Comparison of ENCODE assay signal across 18 cellular contexts in genomic region chr11:57936050-57936418, GRCh38.
DNase-seq lines count a peak whose midpoint lies in the region; ATAC-seq, FAIRE-seq and TF ChIP-seq lines count a peak whose summit lies in the region.
"Had no signal": no experiment of that assay in that cellular context is flagged by ENCODE, and none has a peak within 500 bp of the region (broad histone marks: within the 10 kb centered on the region; RNA-seq: fewer than 3 reads in every experiment).

No MANE protein-coding gene starts in this region.

- H3K9me3 ChIP-seq in heart right ventricle (no peaks in the 10 kb centered on the region), right atrium auricular region (no peaks in the 10 kb centered on the region), small intestine (ENCODE audit: control insufficient read depth, low read depth) (no peaks in the 10 kb centered on the region), upper lobe of left lung (no peaks in the 10 kb centered on the region), aorta (ENCODE audit: control insufficient read depth, low read length) (no peaks in the 10 kb centered on the region)

- FAIRE-seq in bronchial epithelial cell (lab: Jason Lieb, UNC) (no peak), small intestine (lab: Jason Lieb, UNC) (no peak)
- FAIRE-seq: G401.6, GM12891 had no signal

- H3K4me3 ChIP-seq in heart right ventricle (no peak overlapping the region), right atrium auricular region (no peak overlapping the region), bronchial epithelial cell (ENCODE audit: low read depth, low read length) (no peak overlapping the region), small intestine (ENCODE audit: low read depth in 1 of 2, low read length in 2 of 2) (no peak overlapping the region), upper lobe of left lung (no peak overlapping the region), aorta (ENCODE audit: low read length in 2 of 2) (no peak overlapping the region)
- H3K4me3 ChIP-seq: GM23338 had no signal

- H3K4me1 ChIP-seq in heart right ventricle: peaks cover 0 to 4% (median 0%) of the 10 kb centered on the region in 9 donors
- H3K4me1 ChIP-seq in right atrium auricular region: no peaks in the 10 kb centered on the region
- H3K4me1 ChIP-seq in small intestine (ENCODE audit: control insufficient read depth in 2 of 2, insufficient read depth in 1 of 2, low read depth in 1 of 2, low read length in 1 of 2): no peaks in the 10 kb centered on the region
- H3K4me1 ChIP-seq in upper lobe of left lung: peaks cover 0 to 3% (median 0%) of the 10 kb centered on the region in 4 donors
- H3K4me1 ChIP-seq in aorta (ENCODE audit: control insufficient read depth in 1 of 2, insufficient read depth in 2 of 2, low read length in 2 of 2): no peaks in the 10 kb centered on the region

- H3K27me3 ChIP-seq in heart right ventricle (no peaks in the 10 kb centered on the region), right atrium auricular region (no peaks in the 10 kb centered on the region), bronchial epithelial cell (ENCODE audit: control insufficient read depth, insufficient read depth, low read length) (no peaks in the 10 kb centered on the region), small intestine (ENCODE audit: control insufficient read depth in 2 of 2, insufficient read depth in 2 of 2, low read length in 2 of 2) (peaks cover 0 to 2% of the 10 kb centered on the region in 2 donors), upper lobe of left lung (no peaks in the 10 kb centered on the region), aorta (ENCODE audit: control insufficient read depth in 1 of 2, insufficient read depth in 2 of 2, low read length in 1 of 2) (no peaks in the 10 kb centered on the region)

- TF ChIP-seq EP300 in upper lobe of left lung (IDR thresholded peaks at IDR 0.05): no peak

- ATAC-seq in heart right ventricle (peak in 7 of 8 donors; percentile 23 to 68 (median 58)), upper lobe of left lung (ENCODE audit: low FRiP score in 2 of 2) (no peak), aorta (ENCODE audit: low FRiP score) (no peak)
- ATAC-seq: GM23338 had no signal

- TF ChIP-seq CTCF in heart right ventricle (IDR thresholded peaks at IDR 0.05) (no peak), right atrium auricular region (IDR thresholded peaks at IDR 0.05) (no peak), bronchial epithelial cell (IDR thresholded peaks at IDR 0.05; ENCODE audit: insufficient read depth, low read length, severe bottlenecking) (no peak), upper lobe of left lung (IDR thresholded peaks at IDR 0.05) (no peak)

- WGBS in heart right ventricle, 2 donors: 44 to 54% methylated on average over 1 of the region's 1 CpG
- WGBS in small intestine, 3 donors: 5 to 44% (median 17%) methylated on average over 1 of the region's 1 CpG
- 43 to 45% methylated on average over 1 of the region's 1 CpG for WGBS in upper lobe of left lung, 2 donors
- 89% methylated on average over 1 of the region's 1 CpG for WGBS in aorta, 2 donors

- DNase-seq in heart right ventricle: no peak
- DNase-seq in right atrium auricular region (ENCODE audit: low spot score): no peak
- peak; percentile 32 for DNase-seq in HuH-7.5 (ENCODE audit: low spot score)
- DNase-seq in bronchial epithelial cell (ENCODE audit: low read depth): peak; percentile 23
- peak; percentile 20 for DNase-seq in small intestine
- DNase-seq in upper lobe of left lung: no peak
- DNase-seq in hypothalamus (lab: John Stamatoyannopoulos, UW): no peak
- no peak for DNase-seq in aorta
- DNase-seq: C1 segment of cervical spinal cord; Calu3; CD4-positive, alpha-beta T cell; DMS 273 treated with DMSO at 0.1 percent for 48 hours; DMS79 treated with DMSO at 0.1 percent for 48 hours; EL; H7 had no signal

- peak overlapping the region in 5 of 10 donors; percentile 31 to 63 (median 59) for H3K27ac ChIP-seq in heart right ventricle
- H3K27ac ChIP-seq in right atrium auricular region: no peak overlapping the region
- H3K27ac ChIP-seq in small intestine (ENCODE audit: low read depth in 1 of 2, low read length in 1 of 2): no peak overlapping the region
- H3K27ac ChIP-seq in upper lobe of left lung: no peak overlapping the region
- no peak overlapping the region for H3K27ac ChIP-seq in aorta (ENCODE audit: low read depth in 1 of 2, low read length in 2 of 2)

- intact Hi-C loops in heart right ventricle (cut with DNase I): loop anchor here in 3 of 10 donors (2.0 to 10.0 kb wide), 4 partner anchors 61 to 89 kb away; partner anchors contain the start of gene OR9Q1 (in 2 of the 3)
- intact Hi-C loops in aorta (cut with DNase I): no loop called here

- H3K36me3 ChIP-seq in heart right ventricle (no peaks in the 10 kb centered on the region), right atrium auricular region (no peaks in the 10 kb centered on the region), bronchial epithelial cell (ENCODE audit: control insufficient read depth, insufficient read depth, low read length) (no peaks in the 10 kb centered on the region), small intestine (ENCODE audit: control insufficient read depth in 2 of 2, insufficient read depth in 2 of 2, low read length in 2 of 2) (no peaks in the 10 kb centered on the region), upper lobe of left lung (no peaks in the 10 kb centered on the region), aorta (ENCODE audit: control insufficient read depth in 1 of 2, insufficient read depth in 2 of 2, low read length in 1 of 2) (no peaks in the 10 kb centered on the region)

- TF ChIP-seq POLR2A in upper lobe of left lung (IDR thresholded peaks at IDR 0.05): no peak

Comparison
In these comparisons a context has a peak if more than half of its experiments do, and no peak if none do; other contexts are left out.
1. ATAC-seq: peak in heart right ventricle (7 of 8); none in upper lobe of left lung (0 of 2) and aorta (single experiment).
2. DNase-seq: peak in HuH-7.5 (single experiment), bronchial epithelial cell (single experiment) and small intestine (single experiment); none in heart right ventricle (0 of 2), right atrium auricular region (single experiment), upper lobe of left lung (0 of 2), hypothalamus (0 of 51) and aorta (0 of 2).